11 cellular contexts compared by ENCODE assay signal in the genomic region with DNA sequence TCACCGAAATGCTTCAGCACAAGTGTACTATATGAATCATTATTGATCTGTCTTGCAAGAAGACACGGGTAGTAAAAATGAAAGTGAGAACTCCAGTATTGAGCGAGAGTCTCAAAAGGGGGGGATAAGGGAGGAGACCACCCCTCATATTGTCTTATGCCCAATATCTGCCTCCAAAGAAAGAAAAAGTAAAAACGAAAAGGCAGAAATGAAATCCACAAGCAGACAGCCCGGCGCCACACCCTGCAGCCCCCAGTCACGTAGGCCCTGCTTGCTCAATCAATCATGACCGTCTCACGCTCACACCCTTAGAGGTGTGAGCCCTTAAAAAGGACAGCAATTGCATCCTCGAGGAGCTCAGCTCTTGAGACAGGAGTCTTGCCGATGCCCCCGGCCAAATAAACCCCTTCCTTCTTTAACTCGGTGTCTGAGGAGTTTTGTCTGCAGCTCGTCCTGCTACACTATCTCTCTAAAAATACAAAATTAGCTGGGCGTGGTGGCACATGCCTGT. TPM values are rescaled to one million over a fixed set of nuclear protein-coding genes. Genes with fewer than 3 reads are reported as not detected.
DNase-seq lines count a peak whose midpoint lies in the region; ATAC-seq and TF ChIP-seq lines count a peak whose summit lies in the region.
"Not testable (repeated sequence)": the region's sequence is repeated elsewhere in the genome, so short reads cannot be mapped to it uniquely, and the experiment has no call there.
"Had no signal": no experiment of that assay in that cellular context is flagged by ENCODE, and none has a peak within 500 bp of the region (broad histone marks: within the 10 kb centered on the region; RNA-seq: fewer than 3 reads in every experiment).

No MANE protein-coding gene starts in this region.

- H3K27me3 ChIP-seq in upper lobe of right lung = not testable (repeated sequence)

- H3K27ac ChIP-seq in upper lobe of right lung = not testable (repeated sequence)

- not testable (repeated sequence) for H3K9me3 ChIP-seq in upper lobe of right lung

- DNase-seq in GM12864 (ENCODE audit: low read depth); HEK293T (ENCODE audit: extremely low spot score); activated B cell treated with CpG ODN at 0.5 μM for 24 hours; activated naive CD8-positive, alpha-beta T cell treated with anti-CD3 and anti-CD28 coated beads, Interleukin-2, amount 50 U/mL, for 24 hours; upper lobe of right lung: not testable (repeated sequence)
- peak; percentile 84 for DNase-seq in NOMO-1 treated with DMSO at 0.1 percent for 48 hours (lab: John Stamatoyannopoulos, UW; ENCODE audit: unreplicated experiment)

- H3K4me1 ChIP-seq in upper lobe of right lung = not testable (repeated sequence)

- H3K27ac Mint-ChIP-seq in activated B cell treated with CpG ODN at 0.5 μM for 24 hours = peak overlapping the region; percentile 95
- H3K27ac Mint-ChIP-seq in activated naive CD8-positive, alpha-beta T cell treated with anti-CD3 and anti-CD28 coated beads, Interleukin-2, amount 50 U/mL, for 24 hours = peak overlapping the region; percentile 38

- TF ChIP-seq CTCF in GM12864 (IDR thresholded peaks at IDR 0.05; ENCODE audit: low read depth, low read length, missing control alignments); activated B cell treated with CpG ODN at 0.5 μM for 24 hours (IDR thresholded peaks at IDR 0.05); upper lobe of right lung (IDR thresholded peaks at IDR 0.05): not testable (repeated sequence)

- not testable (repeated sequence) for H3K27me3 Mint-ChIP-seq in activated B cell treated with CpG ODN at 0.5 μM for 24 hours; activated naive CD8-positive, alpha-beta T cell treated with anti-CD3 and anti-CD28 coated beads, Interleukin-2, amount 50 U/mL, for 24 hours

- CTCF ChIA-PET in HEK293T (lab: Yijun Ruan, JAX) = interaction anchor here (0.7 kb wide), 1 partner anchor 99 kb away, joined by 3 read pairs; no protein-coding TSS in a partner anchor
- CTCF ChIA-PET in activated B cell treated with CpG ODN at 0.5 μM for 24 hours (lab: Charles Lee) = not testable (repeated sequence)

- ATAC-seq in GM19324 (IDR thresholded peaks at IDR 0.05; ENCODE audit: low FRiP score, unreplicated experiment) = peak; percentile 42
- ATAC-seq in HG03432 (IDR thresholded peaks at IDR 0.05; ENCODE audit: unreplicated experiment) = peak; percentile 69
- peak; percentile 87 for ATAC-seq in activated B cell treated with CpG ODN at 0.5 μM for 24 hours (ENCODE audit: low read depth)
- ATAC-seq in activated naive CD8-positive, alpha-beta T cell treated with anti-CD3 and anti-CD28 coated beads, Interleukin-2, amount 50 U/mL, for 24 hours = peak; percentile 51
- not testable (repeated sequence) for ATAC-seq in upper lobe of right lung

- intact Hi-C loops in activated B cell treated with CpG ODN at 0.5 μM for 24 hours (cut with micrococcal nuclease) = loop anchor here (1.0 kb wide), 1 partner anchor 9 kb away; no protein-coding TSS in a partner anchor
- intact Hi-C loops in upper lobe of right lung (cut with DNase I) = not testable (repeated sequence)

- peak overlapping the region; percentile 81 for H3K4me3 Mint-ChIP-seq in activated B cell treated with CpG ODN at 0.5 μM for 24 hours
- peak overlapping the region; percentile 58 for H3K4me3 Mint-ChIP-seq in activated naive CD8-positive, alpha-beta T cell treated with anti-CD3 and anti-CD28 coated beads, Interleukin-2, amount 50 U/mL, for 24 hours

- not testable (repeated sequence) for H3K9me3 Mint-ChIP-seq in activated B cell treated with CpG ODN at 0.5 μM for 24 hours; activated naive CD8-positive, alpha-beta T cell treated with anti-CD3 and anti-CD28 coated beads, Interleukin-2, amount 50 U/mL, for 24 hours

- not testable (repeated sequence) for H3K36me3 Mint-ChIP-seq in activated B cell treated with CpG ODN at 0.5 μM for 24 hours (ENCODE audit: low read depth); activated naive CD8-positive, alpha-beta T cell treated with anti-CD3 and anti-CD28 coated beads, Interleukin-2, amount 50 U/mL, for 24 hours (ENCODE audit: low read depth)

- POLR2A ChIA-PET in HEK293T (lab: Yijun Ruan, JAX) = interaction anchor here (2.9 kb wide), 1 partner anchor 71 kb away, joined by 12 read pairs; the partner anchor contains the start of gene TNFSF9
- POLR2A ChIA-PET in activated B cell treated with CpG ODN at 0.5 μM for 24 hours (lab: Charles Lee) = interaction anchor here (0.6 to 2.8 kb wide), 12 partner anchors 8 to 85 kb away, joined by 3 to 10 read pairs (median 4); no protein-coding TSS in a partner anchor

- H3K4me3 ChIP-seq in GM12864 (ENCODE audit: low read depth, low read length) = peak overlapping the region; percentile 37
- H3K4me3 ChIP-seq in upper lobe of right lung = peak overlapping the region; percentile 1

- H3K36me3 ChIP-seq in upper lobe of right lung = not testable (repeated sequence)

- peaks cover 46% of the 10 kb centered on the region for H3K4me1 Mint-ChIP-seq in activated B cell treated with CpG ODN at 0.5 μM for 24 hours
- peaks cover 52% of the 10 kb centered on the region for H3K4me1 Mint-ChIP-seq in activated naive CD8-positive, alpha-beta T cell treated with anti-CD3 and anti-CD28 coated beads, Interleukin-2, amount 50 U/mL, for 24 hours

TF ChIP-seq in HEK293T, 16 proteins besides CTCF, POLR2A, EP300 and RAD21:
- TF ChIP-seq PKNOX1 (IDR thresholded peaks at IDR 0.05) = peak; percentile 84
- TF ChIP-seq L3MBTL2 (conservative IDR thresholded peaks at IDR 0.05) = peak; percentile 61

RNA-seq across cellular contexts. Expression of gene CD70, which starts 10.6 kb away (rescaled TPM):
- 29.3 and 29.7 TPM in 2 replicates for total RNA-seq in activated B cell treated with CpG ODN at 0.5 μM for 24 hours
- 1.7 TPM for total RNA-seq in upper lobe of right lung
- total RNA-seq: dermis microvascular lymphatic vessel endothelial cell, esophagus mucosa, progenitor cell of endocrine pancreas had no signal

Comparison
In these comparisons a context has a peak if more than half of its experiments do, and no peak if none do; other contexts are left out.
1. RNA of gene CD70, which starts 10.6 kb away (total RNA-seq): 29.3 to 29.7 TPM in activated B cell treated with CpG ODN at 0.5 μM for 24 hours; 1.7 TPM in upper lobe of right lung (single experiment); every median in the first group is over 10 times any median in the second.